ENCODE assay signal across 13 cellular contexts in the genomic region with DNA sequence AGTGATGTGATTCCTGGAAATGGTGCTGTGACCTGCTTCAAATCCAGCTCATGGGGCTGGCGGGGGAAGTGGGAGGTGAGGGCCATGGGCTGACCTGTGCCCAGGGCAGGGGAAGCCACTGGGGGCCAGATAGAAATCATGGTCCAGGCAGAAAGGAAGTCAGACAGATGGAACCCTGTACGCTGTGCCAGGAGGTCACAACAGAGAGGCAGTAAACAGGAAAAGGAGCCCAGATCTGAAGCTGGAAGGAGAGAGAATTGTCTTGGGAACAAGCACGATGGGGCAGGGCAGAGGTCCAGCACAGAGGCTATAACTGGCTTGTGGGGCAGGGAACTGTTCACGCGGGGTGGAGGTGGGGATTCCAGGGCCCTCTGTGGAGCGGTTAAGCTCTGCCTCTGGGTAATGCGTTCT.
DNase-seq lines count a peak whose midpoint lies in the region; ATAC-seq and TF ChIP-seq lines count a peak whose summit lies in the region.
"Had no signal": no experiment of that assay in that cellular context is flagged by ENCODE, and none has a peak within 500 bp of the region (broad histone marks: within the 10 kb centered on the region; RNA-seq: fewer than 3 reads in every experiment).

No MANE protein-coding gene starts in this region.

- TF ChIP-seq POLR2A in esophagus squamous epithelium (IDR thresholded peaks at IDR 0.05) (no peak), testis (IDR thresholded peaks at IDR 0.05) (no peak)

- 55 to 74% methylated on average over 6 to 7 of the region's 7 CpGs for WGBS in esophagus squamous epithelium, 2 donors
- WGBS in testis, 2 donors: 45 to 67% methylated on average over 7 of the region's 7 CpGs

- H3K9me3 Mint-ChIP-seq in activated CD8-positive, alpha-beta T cell treated with anti-CD3 and anti-CD28 coated beads, Interleukin-2, amount 10 ng/mL, durations not matched to agents 7 days and 5 days (ENCODE audit: insufficient read depth): no peaks in the 10 kb centered on the region
- peaks cover 2% of the 10 kb centered on the region for H3K9me3 Mint-ChIP-seq in activated CD8-positive, alpha-beta T cell treated with anti-CD3 and anti-CD28 coated beads for 36 hours

- H3K4me1 ChIP-seq in esophagus squamous epithelium (peaks cover 0 to 19% (median 3%) of the 10 kb centered on the region in 3 donors), testis (peaks cover 6% of the 10 kb centered on the region)

- peaks cover 0 to 4% (median 0%) of the 10 kb centered on the region in 3 donors for H3K9me3 ChIP-seq in esophagus squamous epithelium
- no peaks in the 10 kb centered on the region for H3K9me3 ChIP-seq in testis
- H3K9me3 ChIP-seq: MG63 had no signal

- no peak for DNase-seq in activated CD8-positive, alpha-beta T cell treated with anti-CD3 and anti-CD28 coated beads, Interleukin-2, amount 10 ng/mL, durations not matched to agents 7 days and 5 days
- DNase-seq in activated CD8-positive, alpha-beta T cell treated with anti-CD3 and anti-CD28 coated beads for 36 hours: no peak
- no peak for DNase-seq in esophagus squamous epithelium (lab: John Stamatoyannopoulos, UW)
- peak; percentile 59 for DNase-seq in mesenteric fat pad (ENCODE audit: low spot score)
- peak; percentile 64 for DNase-seq in testis
- DNase-seq in NCI-H1694 (lab: John Stamatoyannopoulos, UW): no peak
- DNase-seq: activated CD4-positive, alpha-beta T cell treated with anti-CD3 and anti-CD28 coated beads, Interleukin-2, amount 50 U/mL, for 4 hours; activated gamma-delta T cell; MG63; T-helper 9 cell had no signal

- peak overlapping the region; percentile 27 for H3K27ac Mint-ChIP-seq in activated CD8-positive, alpha-beta T cell treated with anti-CD3 and anti-CD28 coated beads, Interleukin-2, amount 10 ng/mL, durations not matched to agents 7 days and 5 days
- H3K27ac Mint-ChIP-seq in activated CD8-positive, alpha-beta T cell treated with anti-CD3 and anti-CD28 coated beads for 36 hours: no peak overlapping the region
- H3K27ac Mint-ChIP-seq: type B pancreatic cell had no signal

- no peak for ATAC-seq in activated CD8-positive, alpha-beta T cell treated with anti-CD3 and anti-CD28 coated beads, Interleukin-2, amount 10 ng/mL, durations not matched to agents 7 days and 5 days
- ATAC-seq in activated CD8-positive, alpha-beta T cell treated with anti-CD3 and anti-CD28 coated beads for 36 hours: no peak
- no peak for ATAC-seq in GM18511 (IDR thresholded peaks at IDR 0.05; ENCODE audit: unreplicated experiment)
- no peak for ATAC-seq in HG03565 (IDR thresholded peaks at IDR 0.05; ENCODE audit: unreplicated experiment)

- CTCF ChIA-PET in activated CD8-positive, alpha-beta T cell treated with anti-CD3 and anti-CD28 coated beads, Interleukin-2, amount 10 ng/mL, durations not matched to agents 7 days and 5 days (lab: Charles Lee): interaction anchor here (1.3 to 1.7 kb wide), 2 partner anchors 10 to 21 kb away, joined by 4 read pairs; no protein-coding TSS in a partner anchor
- CTCF ChIA-PET in activated CD8-positive, alpha-beta T cell treated with anti-CD3 and anti-CD28 coated beads for 36 hours (lab: Charles Lee): interaction anchor here (0.6 to 1.1 kb wide), 2 partner anchors 10 to 104 kb away, joined by 3 to 4 read pairs; no protein-coding TSS in a partner anchor

- peak overlapping the region in 3 of 4 donors; percentile 1 to 36 (median 25) for H3K27ac ChIP-seq in esophagus squamous epithelium
- no peak overlapping the region for H3K27ac ChIP-seq in testis

- intact Hi-C loops in activated CD8-positive, alpha-beta T cell treated with anti-CD3 and anti-CD28 coated beads for 36 hours (cut with micrococcal nuclease): no loop called here
- intact Hi-C loops in esophagus squamous epithelium (cut with DNase I): no loop called here
- intact Hi-C loops in testis (cut with DNase I; ENCODE audit: low total_unique reads): no loop called here

- peaks cover 54% of the 10 kb centered on the region for H3K36me3 Mint-ChIP-seq in activated CD8-positive, alpha-beta T cell treated with anti-CD3 and anti-CD28 coated beads, Interleukin-2, amount 10 ng/mL, durations not matched to agents 7 days and 5 days (ENCODE audit: low read depth)
- H3K36me3 Mint-ChIP-seq in activated CD8-positive, alpha-beta T cell treated with anti-CD3 and anti-CD28 coated beads for 36 hours (ENCODE audit: low read depth): peaks cover 24% of the 10 kb centered on the region

- H3K4me3 ChIP-seq in esophagus squamous epithelium (no peak overlapping the region), testis (no peak overlapping the region)
- H3K4me3 ChIP-seq: MG63 had no signal

- TF ChIP-seq CTCF in activated CD8-positive, alpha-beta T cell treated with anti-CD3 and anti-CD28 coated beads for 36 hours (IDR thresholded peaks at IDR 0.05): no peak
- TF ChIP-seq CTCF in esophagus squamous epithelium (IDR thresholded peaks at IDR 0.05) (no peak), testis (IDR thresholded peaks at IDR 0.05) (no peak)

- no peaks in the 10 kb centered on the region for H3K27me3 Mint-ChIP-seq in activated CD8-positive, alpha-beta T cell treated with anti-CD3 and anti-CD28 coated beads, Interleukin-2, amount 10 ng/mL, durations not matched to agents 7 days and 5 days (ENCODE audit: low read depth)
- H3K27me3 Mint-ChIP-seq in activated CD8-positive, alpha-beta T cell treated with anti-CD3 and anti-CD28 coated beads for 36 hours: no peaks in the 10 kb centered on the region
- H3K27me3 Mint-ChIP-seq: type B pancreatic cell had no signal

- POLR2A ChIA-PET in activated CD8-positive, alpha-beta T cell treated with anti-CD3 and anti-CD28 coated beads, Interleukin-2, amount 10 ng/mL, durations not matched to agents 7 days and 5 days (lab: Charles Lee): no interaction called here
- POLR2A ChIA-PET in activated CD8-positive, alpha-beta T cell treated with anti-CD3 and anti-CD28 coated beads for 36 hours (lab: Charles Lee): no interaction called here

- H3K4me1 Mint-ChIP-seq in activated CD8-positive, alpha-beta T cell treated with anti-CD3 and anti-CD28 coated beads, Interleukin-2, amount 10 ng/mL, durations not matched to agents 7 days and 5 days (ENCODE audit: low read depth): peaks cover 6% of the 10 kb centered on the region
- H3K4me1 Mint-ChIP-seq in activated CD8-positive, alpha-beta T cell treated with anti-CD3 and anti-CD28 coated beads for 36 hours (ENCODE audit: low read depth): peaks cover under 1% of the 10 kb centered on the region

- peaks cover 0 to 12% (median 0%) of the 10 kb centered on the region in 3 donors for H3K36me3 ChIP-seq in esophagus squamous epithelium
- H3K36me3 ChIP-seq in testis (ENCODE audit: low read depth, missing control alignments): no peaks in the 10 kb centered on the region
- H3K36me3 ChIP-seq: MG63 had no signal

- H3K27me3 ChIP-seq in esophagus squamous epithelium (no peaks in the 10 kb centered on the region), testis (no peaks in the 10 kb centered on the region)
- H3K27me3 ChIP-seq: MG63 had no signal

- H3K4me3 Mint-ChIP-seq in activated CD8-positive, alpha-beta T cell treated with anti-CD3 and anti-CD28 coated beads, Interleukin-2, amount 10 ng/mL, durations not matched to agents 7 days and 5 days: no peak overlapping the region
- H3K4me3 Mint-ChIP-seq in activated CD8-positive, alpha-beta T cell treated with anti-CD3 and anti-CD28 coated beads for 36 hours: no peak overlapping the region
- H3K4me3 Mint-ChIP-seq: type B pancreatic cell had no signal

Comparison
In these comparisons a context has a peak if more than half of its experiments do, and no peak if none do; other contexts are left out.
1. DNase-seq: peak in mesenteric fat pad (single experiment) and testis (single experiment); none in activated CD8-positive, alpha-beta T cell treated with anti-CD3 and anti-CD28 coated beads, Interleukin-2, amount 10 ng/mL, durations not matched to agents 7 days and 5 days (single experiment), activated CD8-positive, alpha-beta T cell treated with anti-CD3 and anti-CD28 coated beads for 36 hours (single experiment), esophagus squamous epithelium (single experiment) and NCI-H1694 (single experiment).
2. H3K27ac ChIP-seq: peak in esophagus squamous epithelium (3 of 4); none in testis (0 of 2).